ENCODE assay signal across 17 cellular contexts in the genomic region with DNA sequence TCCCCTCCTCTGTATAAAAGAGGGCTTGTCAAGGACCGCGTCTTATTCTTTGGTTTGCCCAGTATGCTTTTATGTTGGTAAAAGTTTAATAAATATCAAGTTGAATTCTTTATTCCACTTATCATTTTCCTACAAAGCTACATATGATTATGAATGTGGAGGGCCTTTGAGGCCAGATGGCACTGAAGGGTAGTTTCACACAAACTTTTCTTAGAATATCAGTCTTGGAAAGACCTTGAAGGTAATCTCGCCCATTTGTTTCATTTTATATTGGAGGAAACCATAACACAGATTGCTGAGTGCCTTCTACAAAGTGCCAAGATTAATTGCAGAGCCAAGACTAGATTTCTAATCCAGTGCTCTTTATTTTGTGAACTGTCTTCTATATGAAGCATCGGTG. TPM values are rescaled to one million over a fixed set of nuclear protein-coding genes. Genes with fewer than 3 reads are reported as not detected.
DNase-seq lines count a peak whose midpoint lies in the region; ATAC-seq and TF ChIP-seq lines count a peak whose summit lies in the region.
"Had no signal": no experiment of that assay in that cellular context is flagged by ENCODE, and none has a peak within 500 bp of the region (broad histone marks: within the 10 kb centered on the region; RNA-seq: fewer than 3 reads in every experiment).

No MANE protein-coding gene starts in this region.

- no peak for ATAC-seq in GM23338
- ATAC-seq in activated T-helper 17 cell treated with anti-CD3 and anti-CD28 coated beads, Interleukin-2, amount 50 U/mL, for 72 hours (replicated peaks): no peak
- ATAC-seq: GM12878, Panc1 had no signal

- H3K36me3 ChIP-seq in GM23338 (ENCODE audit: insufficient read depth) (no peaks in the 10 kb centered on the region), hepatocyte (replicated peaks; ENCODE audit: insufficient read depth, low read depth) (no peaks in the 10 kb centered on the region), skeletal muscle tissue (ENCODE audit: control insufficient read depth in 3 of 3, insufficient read depth in 3 of 3, low read length in 3 of 3) (no peaks in the 10 kb centered on the region), SJCRH30 (peaks cover 13% of the 10 kb centered on the region)

- H3K9ac ChIP-seq in skeletal muscle tissue (ENCODE audit: low read depth in 1 of 3, low read length in 3 of 3): no peak overlapping the region

- 100% methylated on average over 4 of the region's 4 CpGs for WGBS in hepatocyte (ENCODE audit: low lambda C conversion rate, missing lambda C conversion rate)

- H3K4me3 Mint-ChIP-seq in activated naive CD4-positive, alpha-beta T cell treated with anti-CD3 and anti-CD28 coated beads, Interleukin-2, amount 50 U/mL, for 24 hours: no peak overlapping the region
- H3K4me3 Mint-ChIP-seq in GM23338: no peak overlapping the region
- no peak overlapping the region for H3K4me3 Mint-ChIP-seq in activated T-helper 17 cell treated with anti-CD3 and anti-CD28 coated beads, Interleukin-2, amount 50 U/mL, for 72 hours

- no peaks in the 10 kb centered on the region for H3K9me3 ChIP-seq in hepatocyte (ENCODE audit: low read depth)
- no peaks in the 10 kb centered on the region for H3K9me3 ChIP-seq in skeletal muscle tissue (ENCODE audit: control insufficient read depth in 3 of 3, low read length in 3 of 3)
- H3K9me3 ChIP-seq in SJCRH30 (replicated peaks): no peaks in the 10 kb centered on the region

- no peaks in the 10 kb centered on the region for H3K9me2 ChIP-seq in GM23338 (ENCODE audit: insufficient read depth)
- no peaks in the 10 kb centered on the region for H3K9me2 ChIP-seq in hepatocyte (replicated peaks; ENCODE audit: insufficient read depth)

- H4K20me1 ChIP-seq in GM23338 (replicated peaks; ENCODE audit: insufficient read depth) (peaks cover 9% of the 10 kb centered on the region), hepatocyte (ENCODE audit: insufficient read depth, poor library complexity, severe bottlenecking) (no peaks in the 10 kb centered on the region)

- TF ChIP-seq CTCF in GM23338 (conservative IDR thresholded peaks at IDR 0.05; ENCODE audit: low read depth in 2 of 2): no peak
- no peak for TF ChIP-seq CTCF in hepatocyte (IDR thresholded peaks at IDR 0.05; ENCODE audit: poor library complexity)

- H3K36me3 Mint-ChIP-seq in activated naive CD4-positive, alpha-beta T cell treated with anti-CD3 and anti-CD28 coated beads, Interleukin-2, amount 50 U/mL, for 24 hours: peaks cover 9% of the 10 kb centered on the region
- peaks cover 4% of the 10 kb centered on the region; the same call in 2 of the 3 replicates for H3K36me3 Mint-ChIP-seq in GM23338 (ENCODE audit: low read depth)
- H3K36me3 Mint-ChIP-seq in activated T-helper 17 cell treated with anti-CD3 and anti-CD28 coated beads, Interleukin-2, amount 50 U/mL, for 72 hours (ENCODE audit: low read depth): peaks cover 19% of the 10 kb centered on the region

- no peak overlapping the region for H3K4me2 ChIP-seq in GM23338
- no peak overlapping the region for H3K4me2 ChIP-seq in hepatocyte

- no peaks in the 10 kb centered on the region for H3K27me3 Mint-ChIP-seq in activated naive CD4-positive, alpha-beta T cell treated with anti-CD3 and anti-CD28 coated beads, Interleukin-2, amount 50 U/mL, for 24 hours
- peaks cover 6% of the 10 kb centered on the region for H3K27me3 Mint-ChIP-seq in GM23338 (ENCODE audit: insufficient read depth, low read depth, poor library complexity)
- H3K27me3 Mint-ChIP-seq in activated T-helper 17 cell treated with anti-CD3 and anti-CD28 coated beads, Interleukin-2, amount 50 U/mL, for 72 hours: no peaks in the 10 kb centered on the region

- no peak overlapping the region for H2AFZ ChIP-seq in GM23338
- no peak overlapping the region for H2AFZ ChIP-seq in hepatocyte

- peaks cover 71% of the 10 kb centered on the region for H3K4me1 Mint-ChIP-seq in activated naive CD4-positive, alpha-beta T cell treated with anti-CD3 and anti-CD28 coated beads, Interleukin-2, amount 50 U/mL, for 24 hours
- peaks cover 45% of the 10 kb centered on the region for H3K4me1 Mint-ChIP-seq in GM23338
- peaks cover 24% of the 10 kb centered on the region for H3K4me1 Mint-ChIP-seq in activated T-helper 17 cell treated with anti-CD3 and anti-CD28 coated beads, Interleukin-2, amount 50 U/mL, for 72 hours

- DNase-seq in activated naive CD4-positive, alpha-beta T cell (lab: John Stamatoyannopoulos, UW): no peak
- DNase-seq in GM23338 (ENCODE audit: low spot score): no peak
- no peak for DNase-seq in hepatocyte (ENCODE audit: low spot score)
- DNase-seq in activated CD8-positive, alpha-beta memory T cell treated with anti-CD3 and anti-CD28 coated beads for 24 hours: no peak
- no peak for DNase-seq in SJCRH30
- DNase-seq: HCEC 1CT, Karpas-422, MM.1S, NCI-H1105 treated with DMSO at 0.1 percent for 48 hours, NCI-H187 treated with DMSO at 0.1 percent for 48 hours, NCI-H82, SHP77 had no signal

- H3K27ac ChIP-seq in GM23338 (ENCODE audit: low read depth) (peak overlapping the region; percentile 7; the same call in 1 of the 2 replicates), hepatocyte (peak overlapping the region; percentile 93), skeletal muscle tissue (ENCODE audit: low read depth, low read length) (peak overlapping the region; percentile 48), SJCRH30 (no peak overlapping the region)

- H3K4me3 ChIP-seq in GM23338: no peak overlapping the region
- H3K4me3 ChIP-seq in hepatocyte: no peak overlapping the region
- H3K4me3 ChIP-seq in skeletal muscle tissue (ENCODE audit: low read length in 3 of 3): no peak overlapping the region
- H3K4me3 ChIP-seq in SJCRH30: no peak overlapping the region
- H3K4me3 ChIP-seq: GM12878 had no signal

- H3K27me3 ChIP-seq in GM23338 (ENCODE audit: insufficient read depth): no peaks in the 10 kb centered on the region
- no peaks in the 10 kb centered on the region for H3K27me3 ChIP-seq in hepatocyte
- no peaks in the 10 kb centered on the region for H3K27me3 ChIP-seq in skeletal muscle tissue (ENCODE audit: control insufficient read depth in 3 of 3, insufficient read depth in 3 of 3, low read length in 3 of 3)
- H3K27me3 ChIP-seq in SJCRH30: no peaks in the 10 kb centered on the region

- H3K4me1 ChIP-seq in GM23338 (ENCODE audit: insufficient read depth) (peaks cover 22% of the 10 kb centered on the region), hepatocyte (ENCODE audit: insufficient read depth) (peaks cover 3% of the 10 kb centered on the region), skeletal muscle tissue (ENCODE audit: control insufficient read depth in 3 of 3, insufficient read depth in 3 of 3, low read length in 3 of 3) (peaks cover 12 to 18% (median 13%) of the 10 kb centered on the region in 3 donors), SJCRH30 (0 out of 2 replicates have a peak, but pooled peaks cover 4% of the 10 kb centered on the region)

- no peaks in the 10 kb centered on the region for H3K9me3 Mint-ChIP-seq in activated naive CD4-positive, alpha-beta T cell treated with anti-CD3 and anti-CD28 coated beads, Interleukin-2, amount 50 U/mL, for 24 hours
- no peaks in the 10 kb centered on the region for H3K9me3 Mint-ChIP-seq in GM23338
- H3K9me3 Mint-ChIP-seq in activated T-helper 17 cell treated with anti-CD3 and anti-CD28 coated beads, Interleukin-2, amount 50 U/mL, for 72 hours: no peaks in the 10 kb centered on the region

- no peaks in the 10 kb centered on the region for H3F3A ChIP-seq in GM23338 (replicated peaks; ENCODE audit: low read depth)

- H3K79me2 ChIP-seq in GM23338 (replicated peaks; ENCODE audit: insufficient read depth) (peaks cover 92% of the 10 kb centered on the region), hepatocyte (peaks cover 82% of the 10 kb centered on the region)

- peak overlapping the region; percentile 49 for H3K27ac Mint-ChIP-seq in activated naive CD4-positive, alpha-beta T cell treated with anti-CD3 and anti-CD28 coated beads, Interleukin-2, amount 50 U/mL, for 24 hours
- no peak overlapping the region for H3K27ac Mint-ChIP-seq in GM23338
- no peak overlapping the region for H3K27ac Mint-ChIP-seq in activated T-helper 17 cell treated with anti-CD3 and anti-CD28 coated beads, Interleukin-2, amount 50 U/mL, for 72 hours

TF ChIP-seq in GM23338, 12 proteins besides CTCF, POLR2A, EP300 and RAD21 (continues in another document):
- TF ChIP-seq JUNB (IDR thresholded peaks at IDR 0.05; ENCODE audit: unreplicated experiment): no peak
- TF ChIP-seq EZH2phosphoT487 (IDR thresholded peaks at IDR 0.05; ENCODE audit: unreplicated experiment): no peak
- TF ChIP-seq POLR2AphosphoS5 (IDR thresholded peaks at IDR 0.05; ENCODE audit: low read depth): no peak
- TF ChIP-seq NANOG (IDR thresholded peaks at IDR 0.05; ENCODE audit: borderline replicate concordance): no peak
- no peak for TF ChIP-seq ZNF114 (CRISPR knock-in tag; IDR thresholded peaks at IDR 0.05)
- TF ChIP-seq, protein P1, sequence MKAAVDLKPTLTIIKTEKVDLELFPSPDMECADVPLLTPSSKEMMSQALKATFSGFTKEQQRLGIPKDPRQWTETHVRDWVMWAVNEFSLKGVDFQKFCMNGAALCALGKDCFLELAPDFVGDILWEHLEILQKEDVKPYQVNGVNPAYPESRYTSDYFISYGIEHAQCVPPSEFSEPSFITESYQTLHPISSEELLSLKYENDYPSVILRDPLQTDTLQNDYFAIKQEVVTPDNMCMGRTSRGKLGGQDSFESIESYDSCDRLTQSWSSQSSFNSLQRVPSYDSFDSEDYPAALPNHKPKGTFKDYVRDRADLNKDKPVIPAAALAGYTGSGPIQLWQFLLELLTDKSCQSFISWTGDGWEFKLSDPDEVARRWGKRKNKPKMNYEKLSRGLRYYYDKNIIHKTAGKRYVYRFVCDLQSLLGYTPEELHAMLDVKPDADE (IDR thresholded peaks at IDR 0.05): no peak
- TF ChIP-seq STAT1 (IDR thresholded peaks at IDR 0.05; ENCODE audit: unreplicated experiment): no peak

RNA-seq across cellular contexts. Expression of a gene that starts 5.8 kb away (rescaled TPM):
- 308 and 321 TPM in 2 replicates for total RNA-seq in GM23338 (2014; rRNA removed; shearing (Covaris generic))
- 194 and 212 TPM in 2 replicates for polyA plus RNA-seq in GM23338 (2016; fragmentation: Nextera tagmentation; extraction: Ambion mirVana)
- total RNA-seq in hepatocyte: 145 and 151 TPM in 2 replicates
- polyA plus RNA-seq in hepatocyte: 64.0 and 73.0 TPM in 2 replicates
- total RNA-seq in skeletal muscle tissue: 124 TPM
- total RNA-seq in activated T-helper 17 cell treated with anti-CD3 and anti-CD28 coated beads, Interleukin-2, amount 50 U/mL, for 72 hours: 100 to 1,000 TPM; 183 to 194 TPM
- total RNA-seq in SJCRH30 (2014; rRNA removed; shearing (Covaris generic)): 261 and 295 TPM in 2 replicates

RNA-seq across cellular contexts. Expression of a gene that starts 20.1 kb away (rescaled TPM):
- total RNA-seq in GM23338 (2014; rRNA removed; shearing (Covaris generic)): 12.9 and 14.1 TPM in 2 replicates
- polyA plus RNA-seq in GM23338 (2016; fragmentation: Nextera tagmentation; extraction: Ambion mirVana) (8.2 and 12.4 TPM in 2 replicates), hepatocyte (22.7 and 29.5 TPM in 2 replicates)
- total RNA-seq in hepatocyte (36.5 and 48.0 TPM in 2 replicates), skeletal muscle tissue (53.8 TPM)
- 10 to 100 TPM; 10.8 to 32.6 TPM for total RNA-seq in activated T-helper 17 cell treated with anti-CD3 and anti-CD28 coated beads, Interleukin-2, amount 50 U/mL, for 72 hours
- 30.6 and 35.0 TPM in 2 replicates for total RNA-seq in SJCRH30 (2014; rRNA removed; shearing (Covaris generic))
